In genomic region chr1:233240839-233241682, GRCh38 we compare ENCODE assay signal across 8 cellular contexts. TPM values are rescaled to one million over a fixed set of nuclear protein-coding genes. Genes with fewer than 3 reads are reported as not detected.
DNase-seq lines count a peak whose midpoint lies in the region; ATAC-seq and TF ChIP-seq lines count a peak whose summit lies in the region.

No MANE protein-coding gene starts in this region.

- peak; percentile 83 to 94 (median 92) for ATAC-seq in heart left ventricle

- POLR2A ChIA-PET in AG04449 (lab: Yijun Ruan, JAX) (interaction anchor here (0.5 kb wide), 1 partner anchor 166 kb away, joined by 3 read pairs; no protein-coding TSS in a partner anchor), GM10248 (lab: Yijun Ruan, JAX) (no interaction called here)

- no peak overlapping the region for H3K27ac ChIP-seq in heart left ventricle

- intact Hi-C loops in heart left ventricle (cut with DNase I), result loop anchor here in 9 of 10 donors (1.0 to 10.0 kb wide), 11 partner anchors 286 to 1484 kb away; partner anchors contain the start of genes MAP10 (in 1 of the 9), NTPCR (in 1 of the 9) and SIPA1L2 (in 1 of the 9)

- H3K4me1 ChIP-seq in heart left ventricle, result peaks cover 0 to 25% (median 6%) of the 10 kb centered on the region in 12 donors

- TF ChIP-seq CTCF in AG04449 (IDR thresholded peaks at IDR 0.05; ENCODE audit: insufficient read depth, low read length, missing control alignments) (peak; percentile 82), GM10248 (IDR thresholded peaks at IDR 0.05; ENCODE audit: control extremely low read depth, extremely low read depth, low read depth, missing control alignments) (peak; percentile 74), heart left ventricle (IDR thresholded peaks at IDR 0.05) (peak; percentile 67 to 91 (median 82))

- 16 to 26% (median 18%) methylated on average over 8 of the region's 8 CpGs for WGBS in heart left ventricle, 4 donors

- no peak overlapping the region for H3K4me3 ChIP-seq in AG04449 (ENCODE audit: low read depth, low read length)
- peak overlapping the region in 7 of 12 donors; percentile 8 to 17 (median 11) for H3K4me3 ChIP-seq in heart left ventricle

- CTCF ChIA-PET in AG04449 (lab: Yijun Ruan, JAX) (interaction anchor here (0.5 to 2.1 kb wide), 8 partner anchors 12 to 1374 kb away, joined by 3 to 12 read pairs (median 4); no protein-coding TSS in a partner anchor), GM10248 (lab: Yijun Ruan, JAX) (interaction anchor here (0.6 to 1.2 kb wide), 3 partner anchors 18 to 1374 kb away, joined by 3 to 6 read pairs (median 3); no protein-coding TSS in a partner anchor)

- no peaks in the 10 kb centered on the region for H3K9me3 ChIP-seq in heart left ventricle

- no peaks in the 10 kb centered on the region for H3K27me3 ChIP-seq in heart left ventricle

- TF ChIP-seq POLR2A in heart left ventricle (IDR thresholded peaks at IDR 0.05), result no peak

- H3K36me3 ChIP-seq in heart left ventricle, result no peaks in the 10 kb centered on the region

- DNase-seq in AG04449 (ENCODE audit: low read depth, low spot score) (no peak), GM10248 (ENCODE audit: extremely low spot score) (peak; percentile 23), M059J (ENCODE audit: low read depth) (peak; percentile 48), heart left ventricle (peak; percentile 56 to 72 (median 62)), pulmonary artery endothelial cell (ENCODE audit: low read depth, low spot score) (peak; percentile 7), NCI-H2196 (lab: John Stamatoyannopoulos, UW; ENCODE audit: unreplicated experiment) (no peak), germinal center (ENCODE audit: low spot score) (no peak)
- peak; percentile 21 for DNase-seq in activated naive CD4-positive, alpha-beta T cell treated with anti-CD3 and anti-CD28 coated beads, Interleukin-2, amount 50 U/mL, for 16 hours

RNA-seq across cellular contexts. Expression of gene PCNX2, which starts 54.5 kb away (rescaled TPM):
- total RNA-seq in M059J (2014; rRNA removed; shearing (Covaris generic)), result 14.4 and 14.9 TPM in 2 replicates
- total RNA-seq in heart left ventricle (1 to 10 TPM in 8 of 9 donors, under 1 TPM in 1; 0.90 to 5.3 (median 2.3) TPM), pulmonary artery endothelial cell (3.5 and 4.9 TPM in 2 replicates)
- polyA plus RNA-seq in heart left ventricle, result under 1 TPM; 0.27 to 0.32 TPM

Comparison
In these comparisons a context has a peak if more than half of its experiments do, and no peak if none do; other contexts are left out.
1. DNase-seq: peak in GM10248 (single experiment), M059J (single experiment), activated naive CD4-positive, alpha-beta T cell treated with anti-CD3 and anti-CD28 coated beads, Interleukin-2, amount 50 U/mL, for 16 hours (single experiment), heart left ventricle (5 of 5) and pulmonary artery endothelial cell (single experiment); none in AG04449 (single experiment), NCI-H2196 (single experiment) and germinal center (single experiment).
2. Peak in every context shown above with its lines, with median percentiles within 50 percentile points of each other: CTCF ChIP-seq.